ENCODE assay signal across 8 cellular contexts in genomic region chr7:130356121-130356759, GRCh38. TPM values are rescaled to one million over a fixed set of nuclear protein-coding genes. Genes with fewer than 3 reads are reported as not detected.
DNase-seq lines count a peak whose midpoint lies in the region; TF ChIP-seq lines count a peak whose summit lies in the region.

No MANE protein-coding gene starts in this region.

- peak overlapping the region; percentile 57 for H3K9ac ChIP-seq in fibroblast of lung (ENCODE audit: insufficient read depth, low read length)

- H3K27ac Mint-ChIP-seq in CD14-positive monocyte = no peak overlapping the region
- no peak overlapping the region for H3K27ac Mint-ChIP-seq in activated T-helper 1 cell treated with anti-CD3 and anti-CD28 coated beads, Interleukin-12 subunit alpha, Interleukin-12 subunit beta, Interleukin-2, Interleukin-4 antibody, amounts not matched to agents 30 ng/mL and 10 ng/mL and 1 ng/mL, durations not matched to agents 14 hours and 24 hours and 36 hours
- no peak overlapping the region for H3K27ac Mint-ChIP-seq in activated CD4-positive, alpha-beta memory T cell treated with anti-CD3 and anti-CD28 coated beads for 36 hours
- no peak overlapping the region for H3K27ac Mint-ChIP-seq in activated naive CD4-positive, alpha-beta T cell treated with anti-CD3 and anti-CD28 coated beads, Interleukin-2, amount 10 ng/mL, durations not matched to agents 7 days and 5 days

- H3K27ac ChIP-seq in fibroblast of lung (ENCODE audit: insufficient read depth, low read length) (peak overlapping the region; percentile 95), osteoblast (ENCODE audit: low read depth, low read length) (peak overlapping the region; percentile 98)

- H4K20me1 ChIP-seq in fibroblast of lung (ENCODE audit: control insufficient read depth, extremely low read depth, insufficient read depth, low read length) (no peaks in the 10 kb centered on the region), osteoblast (ENCODE audit: insufficient read depth, low read length) (no peaks in the 10 kb centered on the region)

- H3K27me3 ChIP-seq in fibroblast of lung (ENCODE audit: control insufficient read depth, insufficient read depth, low read length) (no peaks in the 10 kb centered on the region), osteoblast (ENCODE audit: insufficient read depth, low read length) (no peaks in the 10 kb centered on the region)

- POLR2A ChIA-PET in activated CD4-positive, alpha-beta memory T cell treated with anti-CD3 and anti-CD28 coated beads for 36 hours (lab: Charles Lee) = no interaction called here

- H3K36me3 ChIP-seq in fibroblast of lung (ENCODE audit: control insufficient read depth, insufficient read depth, low read length) (no peaks in the 10 kb centered on the region), osteoblast (ENCODE audit: insufficient read depth, low read length) (no peaks in the 10 kb centered on the region)

- H3K9me3 Mint-ChIP-seq in CD14-positive monocyte = peaks cover 8 to 27% (median 17%) of the 10 kb centered on the region in 7 donors
- peaks cover 13% of the 10 kb centered on the region for H3K9me3 Mint-ChIP-seq in activated T-helper 1 cell treated with anti-CD3 and anti-CD28 coated beads, Interleukin-12 subunit alpha, Interleukin-12 subunit beta, Interleukin-2, Interleukin-4 antibody, amounts not matched to agents 30 ng/mL and 10 ng/mL and 1 ng/mL, durations not matched to agents 14 hours and 24 hours and 36 hours
- H3K9me3 Mint-ChIP-seq in activated CD4-positive, alpha-beta memory T cell treated with anti-CD3 and anti-CD28 coated beads for 36 hours = peaks cover 22% of the 10 kb centered on the region
- peaks cover 23% of the 10 kb centered on the region for H3K9me3 Mint-ChIP-seq in activated naive CD4-positive, alpha-beta T cell treated with anti-CD3 and anti-CD28 coated beads, Interleukin-2, amount 10 ng/mL, durations not matched to agents 7 days and 5 days

- H2AFZ ChIP-seq in fibroblast of lung (ENCODE audit: low read length) (no peak overlapping the region), osteoblast (ENCODE audit: low read length) (peak overlapping the region; percentile 64)

- peaks cover 0 to 2% (median 2%) of the 10 kb centered on the region in 3 donors for H3K27me3 Mint-ChIP-seq in CD14-positive monocyte (ENCODE audit: low read depth in 3 of 3)
- H3K27me3 Mint-ChIP-seq in activated T-helper 1 cell treated with anti-CD3 and anti-CD28 coated beads, Interleukin-12 subunit alpha, Interleukin-12 subunit beta, Interleukin-2, Interleukin-4 antibody, amounts not matched to agents 30 ng/mL and 10 ng/mL and 1 ng/mL, durations not matched to agents 14 hours and 24 hours and 36 hours (ENCODE audit: insufficient read depth) = peaks cover 4% of the 10 kb centered on the region
- peaks cover 12% of the 10 kb centered on the region for H3K27me3 Mint-ChIP-seq in activated CD4-positive, alpha-beta memory T cell treated with anti-CD3 and anti-CD28 coated beads for 36 hours
- peaks cover 4% of the 10 kb centered on the region for H3K27me3 Mint-ChIP-seq in activated naive CD4-positive, alpha-beta T cell treated with anti-CD3 and anti-CD28 coated beads, Interleukin-2, amount 10 ng/mL, durations not matched to agents 7 days and 5 days

- H3K4me3 ChIP-seq in fibroblast of lung (replicated peaks in 1 of 4; ENCODE audit: control extremely low read depth in 1 of 4, insufficient read depth in 1 of 4, low read depth in 3 of 4, low read length in 4 of 4) (no peak overlapping the region), osteoblast (ENCODE audit: insufficient read depth, low read length) (peak overlapping the region; percentile 36)

- CTCF ChIA-PET in activated CD4-positive, alpha-beta memory T cell treated with anti-CD3 and anti-CD28 coated beads for 36 hours (lab: Charles Lee) = no interaction called here
- CTCF ChIA-PET in activated naive CD4-positive, alpha-beta T cell treated with anti-CD3 and anti-CD28 coated beads, Interleukin-2, amount 10 ng/mL, durations not matched to agents 7 days and 5 days (lab: Charles Lee) = no interaction called here

- no peaks in the 10 kb centered on the region for H3K36me3 Mint-ChIP-seq in CD14-positive monocyte
- no peaks in the 10 kb centered on the region for H3K36me3 Mint-ChIP-seq in activated T-helper 1 cell treated with anti-CD3 and anti-CD28 coated beads, Interleukin-12 subunit alpha, Interleukin-12 subunit beta, Interleukin-2, Interleukin-4 antibody, amounts not matched to agents 30 ng/mL and 10 ng/mL and 1 ng/mL, durations not matched to agents 14 hours and 24 hours and 36 hours (ENCODE audit: low read depth)
- peaks cover 5% of the 10 kb centered on the region for H3K36me3 Mint-ChIP-seq in activated CD4-positive, alpha-beta memory T cell treated with anti-CD3 and anti-CD28 coated beads for 36 hours
- H3K36me3 Mint-ChIP-seq in activated naive CD4-positive, alpha-beta T cell treated with anti-CD3 and anti-CD28 coated beads, Interleukin-2, amount 10 ng/mL, durations not matched to agents 7 days and 5 days = no peaks in the 10 kb centered on the region

- intact Hi-C loops in CD14-positive monocyte (cut with micrococcal nuclease) = no loop called here
- intact Hi-C loops in activated T-helper 1 cell treated with anti-CD3 and anti-CD28 coated beads, Interleukin-12 subunit alpha, Interleukin-12 subunit beta, Interleukin-2, Interleukin-4 antibody, amounts not matched to agents 30 ng/mL and 10 ng/mL and 1 ng/mL, durations not matched to agents 14 hours and 24 hours and 36 hours (cut with micrococcal nuclease) = no loop called here
- intact Hi-C loops in activated CD4-positive, alpha-beta memory T cell treated with anti-CD3 and anti-CD28 coated beads for 36 hours (cut with micrococcal nuclease) = no loop called here

- no peaks in the 10 kb centered on the region for H3K9me3 ChIP-seq in fibroblast of lung (ENCODE audit: control insufficient read depth, insufficient read depth, low read depth, low read length)
- peaks cover 6% of the 10 kb centered on the region for H3K9me3 ChIP-seq in osteoblast (ENCODE audit: low read depth, low read length)

- H3K4me1 ChIP-seq in fibroblast of lung (ENCODE audit: control insufficient read depth, extremely low read depth, insufficient read depth, low read length) = peaks cover 30% of the 10 kb centered on the region
- peaks cover 33% of the 10 kb centered on the region for H3K4me1 ChIP-seq in osteoblast (ENCODE audit: insufficient read depth, low read length)

- H3K4me2 ChIP-seq in fibroblast of lung (ENCODE audit: extremely low read depth, insufficient read depth, low read length) = peak overlapping the region; percentile 68
- H3K4me2 ChIP-seq in osteoblast (ENCODE audit: insufficient read depth, low read length) = peak overlapping the region; percentile 64

- H3K79me2 ChIP-seq in fibroblast of lung (ENCODE audit: control insufficient read depth, insufficient read depth, low read length) (no peaks in the 10 kb centered on the region), osteoblast (ENCODE audit: insufficient read depth, low read length) (no peaks in the 10 kb centered on the region)

- DNase-seq in CD14-positive monocyte (ENCODE audit: low spot score) (peak; percentile 23), fibroblast of lung (ENCODE audit: low read depth in 2 of 2) (peak; percentile 93 to 100), osteoblast (ENCODE audit: insufficient read length, low spot score, missing footprints) (peak; percentile 94), medulla oblongata (ENCODE audit: extremely low spot score) (no peak)
- DNase-seq in activated T-helper 1 cell treated with anti-CD3 and anti-CD28 coated beads, Interleukin-12 subunit alpha, Interleukin-12 subunit beta, Interleukin-2, Interleukin-4 antibody, amounts not matched to agents 30 ng/mL and 10 ng/mL and 1 ng/mL, durations not matched to agents 14 hours and 24 hours and 36 hours (ENCODE audit: low spot score) = no peak
- DNase-seq in activated CD4-positive, alpha-beta memory T cell treated with anti-CD3 and anti-CD28 coated beads for 36 hours = no peak
- no peak for DNase-seq in activated naive CD4-positive, alpha-beta T cell treated with anti-CD3 and anti-CD28 coated beads, Interleukin-2, amount 10 ng/mL, durations not matched to agents 7 days and 5 days

- H3K4me3 Mint-ChIP-seq in CD14-positive monocyte = no peak overlapping the region
- H3K4me3 Mint-ChIP-seq in activated T-helper 1 cell treated with anti-CD3 and anti-CD28 coated beads, Interleukin-12 subunit alpha, Interleukin-12 subunit beta, Interleukin-2, Interleukin-4 antibody, amounts not matched to agents 30 ng/mL and 10 ng/mL and 1 ng/mL, durations not matched to agents 14 hours and 24 hours and 36 hours = no peak overlapping the region
- no peak overlapping the region for H3K4me3 Mint-ChIP-seq in activated CD4-positive, alpha-beta memory T cell treated with anti-CD3 and anti-CD28 coated beads for 36 hours
- no peak overlapping the region for H3K4me3 Mint-ChIP-seq in activated naive CD4-positive, alpha-beta T cell treated with anti-CD3 and anti-CD28 coated beads, Interleukin-2, amount 10 ng/mL, durations not matched to agents 7 days and 5 days

- TF ChIP-seq CTCF in CD14-positive monocyte (IDR thresholded peaks at IDR 0.05) = no peak
- no peak for TF ChIP-seq CTCF in fibroblast of lung (conservative IDR thresholded peaks at IDR 0.05 in 1 of 2, IDR thresholded peaks at IDR 0.05 in 1 of 2; ENCODE audit: low read depth in 1 of 2, low read length in 2 of 2)
- TF ChIP-seq CTCF in osteoblast (IDR thresholded peaks at IDR 0.05; ENCODE audit: extremely low read depth, low read depth, low read length) = no peak

- peaks cover 4% of the 10 kb centered on the region for H3K4me1 Mint-ChIP-seq in CD14-positive monocyte
- peaks cover 5% of the 10 kb centered on the region for H3K4me1 Mint-ChIP-seq in activated T-helper 1 cell treated with anti-CD3 and anti-CD28 coated beads, Interleukin-12 subunit alpha, Interleukin-12 subunit beta, Interleukin-2, Interleukin-4 antibody, amounts not matched to agents 30 ng/mL and 10 ng/mL and 1 ng/mL, durations not matched to agents 14 hours and 24 hours and 36 hours (ENCODE audit: low read depth)
- H3K4me1 Mint-ChIP-seq in activated CD4-positive, alpha-beta memory T cell treated with anti-CD3 and anti-CD28 coated beads for 36 hours (ENCODE audit: low read depth) = peaks cover 7% of the 10 kb centered on the region
- H3K4me1 Mint-ChIP-seq in activated naive CD4-positive, alpha-beta T cell treated with anti-CD3 and anti-CD28 coated beads, Interleukin-2, amount 10 ng/mL, durations not matched to agents 7 days and 5 days = peaks cover 3% of the 10 kb centered on the region

RNA-seq across cellular contexts. Expression of gene CPA5, which starts 11.6 kb away (rescaled TPM):
- polyA plus RNA-seq in CD14-positive monocyte (not detected), fibroblast of lung (not detected in 2 replicates)
- not detected for polyA plus RNA-seq in PFSK-1 (2012; ENCODE audit: insufficient read length, low read depth)
- total RNA-seq in fibroblast of lung (not detected in 2 replicates), osteoblast (not detected in 2 replicates)
- 0.09 and 0.31 TPM in 2 replicates for polyA plus RNA-seq in fibroblast of lung (2012)
- not detected in 2 replicates for polyA minus RNA-seq in fibroblast of lung (ENCODE audit: low replicate concordance)
- 0.69 and 1.3 TPM in 2 replicates for total RNA-seq in activated T-helper 1 cell treated with anti-CD3 and anti-CD28 coated beads, Interleukin-12 subunit alpha, Interleukin-12 subunit beta, Interleukin-2, Interleukin-4 antibody, amounts not matched to agents 30 ng/mL and 10 ng/mL and 1 ng/mL, durations not matched to agents 14 hours and 24 hours and 36 hours
- under 1 TPM in 1 of 2 experiments, not detected in 1; 0.15 TPM for total RNA-seq in activated CD4-positive, alpha-beta memory T cell treated with anti-CD3 and anti-CD28 coated beads for 36 hours

RNA-seq across cellular contexts. Expression of gene CPA1, which starts 24.1 kb away (rescaled TPM):
- polyA plus RNA-seq in CD14-positive monocyte (not detected), fibroblast of lung (0.12 TPM in 1 of 2 replicates, not detected in the other)
- not detected for polyA plus RNA-seq in PFSK-1 (2012; ENCODE audit: insufficient read length, low read depth)
- total RNA-seq in fibroblast of lung (under 0.01 TPM in 1 of 2 replicates, not detected in the other), osteoblast (1.1 TPM in 1 of 2 replicates, not detected in the other)
- polyA plus RNA-seq in fibroblast of lung (2012) = 0.18 and 0.19 TPM in 2 replicates
- not detected in 2 replicates for polyA minus RNA-seq in fibroblast of lung (ENCODE audit: low replicate concordance)
- not detected in 2 replicates for total RNA-seq in activated T-helper 1 cell treated with anti-CD3 and anti-CD28 coated beads, Interleukin-12 subunit alpha, Interleukin-12 subunit beta, Interleukin-2, Interleukin-4 antibody, amounts not matched to agents 30 ng/mL and 10 ng/mL and 1 ng/mL, durations not matched to agents 14 hours and 24 hours and 36 hours
- not detected for total RNA-seq in activated CD4-positive, alpha-beta memory T cell treated with anti-CD3 and anti-CD28 coated beads for 36 hours

Comparison
In these comparisons a context has a peak if more than half of its experiments do, and no peak if none do; other contexts are left out.
1. DNase-seq: peak in CD14-positive monocyte (single experiment), fibroblast of lung (2 of 2) and osteoblast (single experiment); none in activated T-helper 1 cell treated with anti-CD3 and anti-CD28 coated beads, Interleukin-12 subunit alpha, Interleukin-12 subunit beta, Interleukin-2, Interleukin-4 antibody, amounts not matched to agents 30 ng/mL and 10 ng/mL and 1 ng/mL, durations not matched to agents 14 hours and 24 hours and 36 hours (single experiment), medulla oblongata (single experiment), activated CD4-positive, alpha-beta memory T cell treated with anti-CD3 and anti-CD28 coated beads for 36 hours (single experiment) and activated naive CD4-positive, alpha-beta T cell treated with anti-CD3 and anti-CD28 coated beads, Interleukin-2, amount 10 ng/mL, durations not matched to agents 7 days and 5 days (single experiment).